Comparison of ENCODE assay signal across 10 cellular contexts in the genomic region with DNA sequence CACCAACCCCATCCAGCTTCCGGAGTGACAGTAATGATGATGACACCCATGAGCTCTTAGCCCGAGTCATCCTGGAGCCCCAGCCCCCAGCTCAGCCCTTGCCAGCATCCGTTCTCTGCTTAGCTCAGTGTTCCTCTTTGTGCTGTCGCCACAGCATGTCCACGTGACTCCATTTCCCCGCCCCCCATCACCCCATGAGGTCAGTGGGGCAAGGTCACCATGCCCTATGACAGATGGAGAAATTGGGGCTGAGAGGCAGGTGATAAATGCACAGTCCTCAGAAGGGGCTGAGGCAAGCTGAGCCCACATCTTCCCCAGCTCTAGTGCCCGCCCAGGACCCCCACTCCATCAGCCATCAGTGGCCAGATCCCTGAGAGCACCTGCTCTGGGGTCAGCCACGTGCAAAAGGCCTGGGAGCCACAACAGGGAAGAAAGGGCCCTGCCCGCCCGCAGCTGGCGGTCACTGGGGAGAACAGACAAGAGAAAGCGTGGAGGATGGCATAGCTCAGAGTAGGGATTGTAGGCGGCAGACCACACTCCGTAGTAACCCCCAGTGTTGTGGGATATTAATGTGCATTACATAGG. TPM values are rescaled to one million over a fixed set of nuclear protein-coding genes. Genes with fewer than 3 reads are reported as not detected.
DNase-seq lines count a peak whose midpoint lies in the region; ATAC-seq and TF ChIP-seq lines count a peak whose summit lies in the region.
"Had no signal": no experiment of that assay in that cellular context is flagged by ENCODE, and none has a peak within 500 bp of the region (broad histone marks: within the 10 kb centered on the region; RNA-seq: fewer than 3 reads in every experiment).

No MANE protein-coding gene starts in this region.

- no peaks in the 10 kb centered on the region for H4K20me1 ChIP-seq in Karpas-422 (ENCODE audit: insufficient read depth, low read depth, low read length)

- no peaks in the 10 kb centered on the region for H3K9me2 ChIP-seq in Karpas-422 (replicated peaks; ENCODE audit: insufficient read depth, low read length)

- no peaks in the 10 kb centered on the region for H3K79me2 ChIP-seq in Karpas-422 (ENCODE audit: low read length)

- no peak for TF ChIP-seq CTCF in mucosa of descending colon (IDR thresholded peaks at IDR 0.05)

- H3K4me2 ChIP-seq in Karpas-422 (ENCODE audit: low read depth, low read length, poor library complexity, severe bottlenecking), result peak overlapping the region; percentile 31

- H3K27ac Mint-ChIP-seq in activated T-helper 2 cell treated with anti-CD3 and anti-CD28 coated beads, Interferon-gamma antibody, Interleukin-2, Interleukin-4, amounts not matched to agents 10 μg/mL and 5 μg/mL and 100 μg/mL, durations not matched to agents 14 hours and 24 hours and 36 hours, result peak overlapping the region; percentile 76

- H2AFZ ChIP-seq in Karpas-422 (ENCODE audit: low read length), result peak overlapping the region; percentile 58; the same call in 1 of the 2 replicates

- H3K36me3 Mint-ChIP-seq in activated T-helper 2 cell treated with anti-CD3 and anti-CD28 coated beads, Interferon-gamma antibody, Interleukin-2, Interleukin-4, amounts not matched to agents 10 μg/mL and 5 μg/mL and 100 μg/mL, durations not matched to agents 14 hours and 24 hours and 36 hours (ENCODE audit: low read depth), result no peaks in the 10 kb centered on the region

- H3K27ac ChIP-seq in Karpas-422 (ENCODE audit: low read length), result no peak overlapping the region
- H3K27ac ChIP-seq: esophagus squamous epithelium had no signal

- H3K4me1 Mint-ChIP-seq in activated T-helper 2 cell treated with anti-CD3 and anti-CD28 coated beads, Interferon-gamma antibody, Interleukin-2, Interleukin-4, amounts not matched to agents 10 μg/mL and 5 μg/mL and 100 μg/mL, durations not matched to agents 14 hours and 24 hours and 36 hours (ENCODE audit: low read depth), result peaks cover 7% of the 10 kb centered on the region

- peaks cover 16% of the 10 kb centered on the region for H3K4me1 ChIP-seq in Karpas-422 (ENCODE audit: low read length)
- H3K4me1 ChIP-seq in mucosa of descending colon (ENCODE audit: low read depth), result no peaks in the 10 kb centered on the region

- H3K9me3 ChIP-seq in Karpas-422 (ENCODE audit: low read length) (no peaks in the 10 kb centered on the region), mucosa of descending colon (no peaks in the 10 kb centered on the region)
- H3K9me3 ChIP-seq: esophagus squamous epithelium had no signal

- no peaks in the 10 kb centered on the region for H3K27me3 ChIP-seq in Karpas-422 (ENCODE audit: low read length)
- H3K27me3 ChIP-seq: esophagus squamous epithelium had no signal

- intact Hi-C loops in activated T-helper 2 cell treated with anti-CD3 and anti-CD28 coated beads, Interferon-gamma antibody, Interleukin-2, Interleukin-4, amounts not matched to agents 10 μg/mL and 5 μg/mL and 100 μg/mL, durations not matched to agents 14 hours and 24 hours and 36 hours (cut with micrococcal nuclease), result no loop called here
- intact Hi-C loops in mucosa of descending colon (cut with DNase I, micrococcal nuclease), result no loop called here

- H3K9me3 Mint-ChIP-seq in activated T-helper 2 cell treated with anti-CD3 and anti-CD28 coated beads, Interferon-gamma antibody, Interleukin-2, Interleukin-4, amounts not matched to agents 10 μg/mL and 5 μg/mL and 100 μg/mL, durations not matched to agents 14 hours and 24 hours and 36 hours, result no peaks in the 10 kb centered on the region

- 0 out of 2 replicates have a peak overlapping the region, but pooled peaks have one; percentile 9 for H3K9ac ChIP-seq in Karpas-422 (ENCODE audit: low read length)

- no peak overlapping the region for H3K4me3 Mint-ChIP-seq in activated T-helper 2 cell treated with anti-CD3 and anti-CD28 coated beads, Interferon-gamma antibody, Interleukin-2, Interleukin-4, amounts not matched to agents 10 μg/mL and 5 μg/mL and 100 μg/mL, durations not matched to agents 14 hours and 24 hours and 36 hours (ENCODE audit: low read depth)

- DNase-seq in EH (ENCODE audit: low read depth), result peak; percentile 65
- peak; percentile 70 for DNase-seq in Karpas-422
- DNase-seq in activated T-helper 2 cell treated with anti-CD3 and anti-CD28 coated beads, Interferon-gamma antibody, Interleukin-2, Interleukin-4, amounts not matched to agents 10 μg/mL and 5 μg/mL and 100 μg/mL, durations not matched to agents 14 hours and 24 hours and 36 hours (ENCODE audit: low spot score), result no peak
- peak in 1 of 3 donors; percentile 64 for DNase-seq in mucosa of descending colon
- no peak for DNase-seq in NCI-H1048 (lab: John Stamatoyannopoulos, UW)
- DNase-seq in NCI-H2196 (lab: John Stamatoyannopoulos, UW; ENCODE audit: unreplicated experiment), result no peak
- DNase-seq: esophagus squamous epithelium, NCI-H524 had no signal

- peak; percentile 12 for ATAC-seq in mucosa of descending colon
- ATAC-seq in GM21360 (IDR thresholded peaks at IDR 0.05; ENCODE audit: unreplicated experiment), result no peak
- no peak for ATAC-seq in GM19351 (IDR thresholded peaks at IDR 0.05; ENCODE audit: unreplicated experiment)

- H3K36me3 ChIP-seq in Karpas-422 (ENCODE audit: insufficient read depth, low read length) (no peaks in the 10 kb centered on the region), mucosa of descending colon (ENCODE audit: low read depth) (no peaks in the 10 kb centered on the region)

- H3K27me3 Mint-ChIP-seq in activated T-helper 2 cell treated with anti-CD3 and anti-CD28 coated beads, Interferon-gamma antibody, Interleukin-2, Interleukin-4, amounts not matched to agents 10 μg/mL and 5 μg/mL and 100 μg/mL, durations not matched to agents 14 hours and 24 hours and 36 hours (ENCODE audit: low read depth), result no peaks in the 10 kb centered on the region

- H3K4me3 ChIP-seq in Karpas-422 (ENCODE audit: low read length) (no peak overlapping the region), mucosa of descending colon (no peak overlapping the region)
- H3K4me3 ChIP-seq: esophagus squamous epithelium had no signal

RNA-seq across cellular contexts. Expression of a gene that starts 17.1 kb away (rescaled TPM):
- total RNA-seq in Karpas-422 (2014; rRNA removed; shearing (Covaris generic); ENCODE audit: low replicate concordance), result 0.11 and 0.19 TPM in 2 replicates
- total RNA-seq in activated T-helper 2 cell treated with anti-CD3 and anti-CD28 coated beads, Interferon-gamma antibody, Interleukin-2, Interleukin-4, amounts not matched to agents 10 μg/mL and 5 μg/mL and 100 μg/mL, durations not matched to agents 14 hours and 24 hours and 36 hours, result 1.3 and 2.0 TPM in 2 replicates
- 100 to 1,000 TPM; 153 to 307 (median 246) TPM for total RNA-seq in mucosa of descending colon

RNA-seq across cellular contexts. Expression of a gene that starts 26.7 kb away (rescaled TPM):
- total RNA-seq in Karpas-422 (2014; rRNA removed; shearing (Covaris generic); ENCODE audit: low replicate concordance), result 23.9 and 28.3 TPM in 2 replicates
- 55.4 and 63.7 TPM in 2 replicates for total RNA-seq in activated T-helper 2 cell treated with anti-CD3 and anti-CD28 coated beads, Interferon-gamma antibody, Interleukin-2, Interleukin-4, amounts not matched to agents 10 μg/mL and 5 μg/mL and 100 μg/mL, durations not matched to agents 14 hours and 24 hours and 36 hours
- 10 to 100 TPM in 2 of 3 donors, 1 to 10 TPM in 1; 7.1 to 18.2 (median 18.2) TPM for total RNA-seq in mucosa of descending colon

RNA-seq across cellular contexts. Expression of a gene that starts 46.3 kb away (rescaled TPM):
- total RNA-seq in Karpas-422 (2014; rRNA removed; shearing (Covaris generic); ENCODE audit: low replicate concordance), result 22.9 and 49.0 TPM in 2 replicates
- 26.8 and 30.1 TPM in 2 replicates for total RNA-seq in activated T-helper 2 cell treated with anti-CD3 and anti-CD28 coated beads, Interferon-gamma antibody, Interleukin-2, Interleukin-4, amounts not matched to agents 10 μg/mL and 5 μg/mL and 100 μg/mL, durations not matched to agents 14 hours and 24 hours and 36 hours
- total RNA-seq in mucosa of descending colon, result 10 to 100 TPM; 24.5 to 27.5 (median 25.7) TPM

Comparison
In these comparisons a context has a peak if more than half of its experiments do, and no peak if none do; other contexts are left out.
1. DNase-seq: peak in EH (single experiment) and Karpas-422 (single experiment); none in activated T-helper 2 cell treated with anti-CD3 and anti-CD28 coated beads, Interferon-gamma antibody, Interleukin-2, Interleukin-4, amounts not matched to agents 10 μg/mL and 5 μg/mL and 100 μg/mL, durations not matched to agents 14 hours and 24 hours and 36 hours (single experiment), NCI-H1048 (single experiment) and NCI-H2196 (single experiment).
2. RNA of a gene that starts 17.1 kb away (total RNA-seq): 153 to 307 TPM in mucosa of descending colon; 1.3 to 2.0 TPM in activated T-helper 2 cell treated with anti-CD3 and anti-CD28 coated beads, Interferon-gamma antibody, Interleukin-2, Interleukin-4, amounts not matched to agents 10 μg/mL and 5 μg/mL and 100 μg/mL, durations not matched to agents 14 hours and 24 hours and 36 hours and 0.11 to 0.19 TPM in Karpas-422; every median in the first group is over 10 times any median in the second.